In genomic region chr1:234486858-234487830, GRCh38 we compare ENCODE assay signal across 7 cellular contexts. TPM values are rescaled to one million over a fixed set of nuclear protein-coding genes. Genes with fewer than 3 reads are reported as not detected.
DNase-seq lines count a peak whose midpoint lies in the region; ATAC-seq and TF ChIP-seq lines count a peak whose summit lies in the region.

No MANE protein-coding gene starts in this region.

- no peaks in the 10 kb centered on the region for H3K36me3 ChIP-seq in neural progenitor cell

- no peaks in the 10 kb centered on the region for H3K9me3 ChIP-seq in neural progenitor cell (ENCODE audit: low read depth)

- no peak overlapping the region for H3K4me2 ChIP-seq in neural progenitor cell

- H3K79me2 ChIP-seq in neural progenitor cell (ENCODE audit: low read depth): no peaks in the 10 kb centered on the region

- H2AFZ ChIP-seq in neural progenitor cell (replicated peaks): peak overlapping the region; percentile 47

- H3F3A ChIP-seq in neural progenitor cell (ENCODE audit: low read depth): peaks cover 4% of the 10 kb centered on the region

- H3K9me3 Mint-ChIP-seq in T-helper 1 cell treated with Interleukin-12 subunit alpha and Interleukin-12 subunit beta and Interleukin-4 antibody, amounts not matched to agents 30 μg/mL and 1 μg/mL, for 36 hours: no peaks in the 10 kb centered on the region
- H3K9me3 Mint-ChIP-seq in neural progenitor cell: no peaks in the 10 kb centered on the region

- in situ Hi-C loops in KBM-7 (cut with MboI; ENCODE audit: low pct_unique_long_range_greater_than_20kb, low sequenced_read_pairs): no loop called here

- peak; percentile 63 for TF ChIP-seq CTCF in neural progenitor cell (IDR thresholded peaks at IDR 0.05)

- H3K27ac ChIP-seq in neural progenitor cell: no peak overlapping the region

- H3K4me3 Mint-ChIP-seq in T-helper 1 cell treated with Interleukin-12 subunit alpha and Interleukin-12 subunit beta and Interleukin-4 antibody, amounts not matched to agents 30 μg/mL and 1 μg/mL, for 36 hours: peak overlapping the region; percentile 39
- no peak overlapping the region for H3K4me3 Mint-ChIP-seq in neural progenitor cell

- peaks cover 11% of the 10 kb centered on the region for H3K27me3 Mint-ChIP-seq in T-helper 1 cell treated with Interleukin-12 subunit alpha and Interleukin-12 subunit beta and Interleukin-4 antibody, amounts not matched to agents 30 μg/mL and 1 μg/mL, for 36 hours (ENCODE audit: low read depth)
- peaks cover 14% of the 10 kb centered on the region for H3K27me3 Mint-ChIP-seq in neural progenitor cell (ENCODE audit: insufficient read depth, low read depth)

- H3K4me1 Mint-ChIP-seq in T-helper 1 cell treated with Interleukin-12 subunit alpha and Interleukin-12 subunit beta and Interleukin-4 antibody, amounts not matched to agents 30 μg/mL and 1 μg/mL, for 36 hours (ENCODE audit: low read depth): peaks cover 34% of the 10 kb centered on the region
- peaks cover 14% of the 10 kb centered on the region for H3K4me1 Mint-ChIP-seq in neural progenitor cell

- H3K4me3 ChIP-seq in neural progenitor cell: no peak overlapping the region

- no peaks in the 10 kb centered on the region for H3K36me3 Mint-ChIP-seq in T-helper 1 cell treated with Interleukin-12 subunit alpha and Interleukin-12 subunit beta and Interleukin-4 antibody, amounts not matched to agents 30 μg/mL and 1 μg/mL, for 36 hours (ENCODE audit: low read depth)
- no peaks in the 10 kb centered on the region for H3K36me3 Mint-ChIP-seq in neural progenitor cell

- peak; percentile 77 for ATAC-seq in esophagus mucosa

- H3K9ac ChIP-seq in neural progenitor cell: no peak overlapping the region

- DNase-seq in ELR (ENCODE audit: low read depth) (peak; percentile 81), KBM-7 (peak; percentile 73), neural progenitor cell (ENCODE audit: low spot score) (no peak), NCI-H1048 (lab: John Stamatoyannopoulos, UW) (no peak)
- DNase-seq in stimulated activated CD4-positive, alpha-beta T cell treated with anti-CD3 and anti-CD28 coated beads, Interleukin-2, amount 100 ng/mL, for 48 hours: no peak

- H3K27ac Mint-ChIP-seq in T-helper 1 cell treated with Interleukin-12 subunit alpha and Interleukin-12 subunit beta and Interleukin-4 antibody, amounts not matched to agents 30 μg/mL and 1 μg/mL, for 36 hours: peak overlapping the region; percentile 89
- no peak overlapping the region for H3K27ac Mint-ChIP-seq in neural progenitor cell

- H3K4me1 ChIP-seq in neural progenitor cell: peaks cover 13% of the 10 kb centered on the region

- no peaks in the 10 kb centered on the region for H4K20me1 ChIP-seq in neural progenitor cell (ENCODE audit: low read depth)

- peaks cover 15% of the 10 kb centered on the region for H3K27me3 ChIP-seq in neural progenitor cell

RNA-seq across cellular contexts. Expression of gene TARBP1, which starts 8.2 kb away (rescaled TPM):
- total RNA-seq in esophagus mucosa: 21.0 TPM
- 60.1 and 99.0 TPM in 2 replicates for total RNA-seq in neural progenitor cell (ENCODE audit: low replicate concordance)

Comparison
In these comparisons a context has a peak if more than half of its experiments do, and no peak if none do; other contexts are left out.
1. DNase-seq: peak in ELR (single experiment) and KBM-7 (single experiment); none in neural progenitor cell (single experiment), NCI-H1048 (single experiment) and stimulated activated CD4-positive, alpha-beta T cell treated with anti-CD3 and anti-CD28 coated beads, Interleukin-2, amount 100 ng/mL, for 48 hours (0 of 2).